1 cellular context compared by ENCODE assay signal in genomic region chr7:90239050-90239449, GRCh38.
TF ChIP-seq lines count a peak whose summit lies in the region.

No MANE protein-coding gene starts in this region.

TF ChIP-seq in K562, 482 proteins besides CTCF, POLR2A, EP300 and RAD21 (continued from another document):
- TF ChIP-seq ATF3 (IDR thresholded peaks at IDR 0.05), result peak; percentile 66
- no peak for TF ChIP-seq ATF3 (CRISPR knock-in tag; conservative IDR thresholded peaks at IDR 0.05)
- peak; percentile 82 for TF ChIP-seq L3MBTL2 (IDR thresholded peaks at IDR 0.05)
- no peak for TF ChIP-seq E4F1 (CRISPR knock-in tag; IDR thresholded peaks at IDR 0.05; ENCODE audit: borderline replicate concordance)
- peak; percentile 84 for TF ChIP-seq ATF7 (IDR thresholded peaks at IDR 0.05)
- peak; percentile 55 for TF ChIP-seq CBFA2T3 (IDR thresholded peaks at IDR 0.05)
- TF ChIP-seq NCOR1 (IDR thresholded peaks at IDR 0.05), result 0 out of 2 replicates have a peak, but pooled peaks have one; percentile 15
- TF ChIP-seq ADNP (tag; IDR thresholded peaks at IDR 0.05), result peak; percentile 3; the same call in 1 of the 2 replicates
- peak; percentile 47; the same call in 1 of the 2 replicates for TF ChIP-seq BHLHE40 (IDR thresholded peaks at IDR 0.05; ENCODE audit: low read length)
- TF ChIP-seq TEAD4 (IDR thresholded peaks at IDR 0.05; ENCODE audit: low read length), result peak; percentile 40
- no peak for TF ChIP-seq TEAD4 (CRISPR knock-in tag; IDR thresholded peaks at IDR 0.05; ENCODE audit: borderline replicate concordance)
- TF ChIP-seq HDAC2 (IDR thresholded peaks at IDR 0.05), result 0 out of 2 replicates have a peak, but pooled peaks have one; percentile 18
- TF ChIP-seq ATF1 (CRISPR knock-in tag; IDR thresholded peaks at IDR 0.05), result no peak
- TF ChIP-seq ATF1 (tag; IDR thresholded peaks at IDR 0.05), result peak; percentile 28; the same call in 1 of the 2 replicates
- TF ChIP-seq JUND (IDR thresholded peaks at IDR 0.05; ENCODE audit: borderline replicate concordance, low read depth, low read length), result peak; percentile 71; the same call in 1 of the 2 replicates
- TF ChIP-seq JUND (tag; IDR thresholded peaks at IDR 0.05; ENCODE audit: borderline replicate concordance, low read depth, low read length), result peak; percentile 80; the same call in 2 of the 3 replicates
